In genomic region chr2:159613515-159614336, GRCh38 we compare ENCODE assay signal across 8 cellular contexts. TPM values are rescaled to one million over a fixed set of nuclear protein-coding genes. Genes with fewer than 3 reads are reported as not detected.
A peak's percentile ranks its signal among the peaks of the same experiment; 100 is the strongest.
DNase-seq lines count a peak whose midpoint lies in the region; ATAC-seq, FAIRE-seq and TF ChIP-seq lines count a peak whose summit lies in the region.

No MANE protein-coding gene starts in this region.

- TF ChIP-seq POLR2A in adrenal gland (IDR thresholded peaks at IDR 0.05), result peak in 1 of 2 donors; percentile 18

- TF ChIP-seq CTCF in BJ (IDR thresholded peaks at IDR 0.05; ENCODE audit: insufficient read depth, low read depth, low read length), result no peak
- TF ChIP-seq CTCF in adrenal gland (IDR thresholded peaks at IDR 0.05), result no peak
- TF ChIP-seq CTCF in kidney (IDR thresholded peaks at IDR 0.05; ENCODE audit: borderline replicate concordance, extremely low read depth, insufficient read depth), result no peak
- no peak for TF ChIP-seq CTCF in upper lobe of right lung (IDR thresholded peaks at IDR 0.05)

- H3K36me3 ChIP-seq in BJ (ENCODE audit: control insufficient read depth, insufficient read depth, low read length) (no peaks in the 10 kb centered on the region), adrenal gland (replicated peaks in 1 of 2) (no peaks in the 10 kb centered on the region), kidney (ENCODE audit: control insufficient read depth in 1 of 2, insufficient read depth in 2 of 2, low read length in 2 of 2) (no peaks in the 10 kb centered on the region), upper lobe of right lung (no peaks in the 10 kb centered on the region)

- POLR2A ChIA-PET in BJ (lab: Charles Lee), result interaction anchor here (0.6 kb wide), 1 partner anchor 45 kb away, joined by 4 read pairs; no protein-coding TSS in a partner anchor

- H3K27ac ChIP-seq in adrenal gland (peak overlapping the region; percentile 93 to 99 (median 97)), kidney (ENCODE audit: low read depth in 2 of 2, low read length in 2 of 2) (peak overlapping the region; percentile 98 to 99), upper lobe of right lung (peak overlapping the region; percentile 98)

- DNase-seq in BJ (ENCODE audit: low read depth), result no peak
- DNase-seq in KBM-7, result peak; percentile 40
- DNase-seq in adrenal gland, result no peak
- no peak for DNase-seq in kidney
- no peak for DNase-seq in upper lobe of right lung
- no peak for DNase-seq in effector CD8-positive, alpha-beta T cell (lab: John Stamatoyannopoulos, UW)

- peak; percentile 35 for FAIRE-seq in kidney (lab: Jason Lieb, UNC)

- H3K9ac ChIP-seq in kidney (ENCODE audit: low read length in 2 of 2), result peak overlapping the region; percentile 88 to 98

- ATAC-seq in upper lobe of right lung (no peak), HG02642 (IDR thresholded peaks at IDR 0.05; ENCODE audit: poor library complexity, unreplicated experiment) (no peak), HG03342 (IDR thresholded peaks at IDR 0.05; ENCODE audit: unreplicated experiment) (no peak)

- 5 to 9% (median 7%) methylated on average over 3 of the region's 3 CpGs for WGBS in adrenal gland, 4 donors

- H3K4me3 ChIP-seq in BJ (ENCODE audit: low read depth, low read length), result peak overlapping the region; percentile 93
- H3K4me3 ChIP-seq in adrenal gland, result peak overlapping the region in 3 of 4 donors; percentile 71 to 84 (median 80)
- peak overlapping the region; percentile 89 to 90 for H3K4me3 ChIP-seq in kidney (ENCODE audit: low read length in 2 of 2)
- H3K4me3 ChIP-seq in upper lobe of right lung, result peak overlapping the region; percentile 77

- intact Hi-C loops in adrenal gland (cut with DNase I) (loop anchor here in 1 of 2 donors (5.0 kb wide), 1 partner anchor 99 kb away; the partner anchor contains the start of gene MARCHF7), kidney (cut with DNase I) (no loop called here), upper lobe of right lung (cut with DNase I) (no loop called here)

- CTCF ChIA-PET in BJ (lab: Yijun Ruan, JAX), result interaction anchor here (0.6 to 0.9 kb wide), 3 partner anchors 26 to 324 kb away, joined by 3 to 4 read pairs (median 4); partner anchors contain the start of gene MARCHF7

- H3K4me1 ChIP-seq in adrenal gland (replicated peaks in 1 of 2) (peaks cover 7 to 62% of the 10 kb centered on the region in 2 donors), kidney (ENCODE audit: control insufficient read depth in 1 of 2, insufficient read depth in 1 of 2, low read depth in 1 of 2, low read length in 2 of 2) (peaks cover 5 to 13% of the 10 kb centered on the region in 2 donors), upper lobe of right lung (peaks cover 46% of the 10 kb centered on the region)

- no peaks in the 10 kb centered on the region for H3K27me3 ChIP-seq in BJ (ENCODE audit: control insufficient read depth, insufficient read depth, low read length)
- H3K27me3 ChIP-seq in adrenal gland, result no peaks in the 10 kb centered on the region
- no peaks in the 10 kb centered on the region for H3K27me3 ChIP-seq in upper lobe of right lung

- in situ Hi-C loops in KBM-7 (cut with MboI; ENCODE audit: low pct_unique_long_range_greater_than_20kb, low sequenced_read_pairs), result no loop called here

- H3K9me3 ChIP-seq in adrenal gland (replicated peaks in 1 of 3) (no peaks in the 10 kb centered on the region), kidney (ENCODE audit: control insufficient read depth in 1 of 2, low read length in 2 of 2) (no peaks in the 10 kb centered on the region), upper lobe of right lung (no peaks in the 10 kb centered on the region)

RNA-seq across cellular contexts. Expression of gene BAZ2B, which starts 2.6 kb away (rescaled TPM):
- 16.0 and 21.6 TPM in 2 replicates for polyA plus RNA-seq in BJ (2011; rRNA removed)
- polyA minus RNA-seq in BJ (2011; rRNA and poly(A)+ RNA removed), result 60.0 and 66.6 TPM in 2 replicates
- total RNA-seq in adrenal gland, result 100 to 1,000 TPM in 3 of 8 donors, 10 to 100 TPM in 5; 44.0 to 136 (median 77.0) TPM
- polyA plus RNA-seq in adrenal gland, result 10 to 100 TPM; 18.9 to 61.8 (median 38.8) TPM
- 87.3 TPM for total RNA-seq in kidney
- polyA plus RNA-seq in kidney (ENCODE audit: insufficient read depth, low read depth, low replicate concordance), result 5.1 TPM
- total RNA-seq in upper lobe of right lung, result 91.9 TPM
